ENCODE assay signal across 32 cellular contexts in genomic region chr18:11357678-11358077, GRCh38.
"Had no signal": no experiment of that assay in that cellular context is flagged by ENCODE, and none has a peak within 500 bp of the region (broad histone marks: within the 10 kb centered on the region; RNA-seq: fewer than 3 reads in every experiment).

No MANE protein-coding gene starts in this region.

- H3K9me3 ChIP-seq: adrenal gland, ascending aorta, body of pancreas, breast epithelium had no signal

- DNase-seq: activated effector memory CD4-positive, alpha-beta T cell treated with anti-CD3 and anti-CD28 coated beads, Interleukin-2, amount 50 U/mL, for 16 hours; activated effector memory CD4-positive, alpha-beta T cell treated with Interleukin-2 at 50 U/mL for 16 hours; activated gamma-delta T cell; activated gamma-delta T cell treated with Interleukin-2 at 50 U/mL for 16 hours; activated naive CD4-positive, alpha-beta T cell; activated naive CD4-positive, alpha-beta T cell treated with anti-CD3 and anti-CD28 coated beads for 36 hours; activated naive CD4-positive, alpha-beta T cell treated with anti-CD3 and anti-CD28 coated beads, Interleukin-2, amount 10 ng/mL, durations not matched to agents 7 days and 5 days; activated naive CD4-positive, alpha-beta T cell treated with anti-CD3 and anti-CD28 coated beads, Interleukin-2, amount 50 U/mL, for 16 hours; activated naive CD4-positive, alpha-beta T cell treated with Interleukin-2 at 50 U/mL for 16 hours; activated naive CD8-positive, alpha-beta T cell treated with anti-CD3 and anti-CD28 coated beads for 36 hours; activated naive CD8-positive, alpha-beta T cell treated with anti-CD3 and anti-CD28 coated beads, Interleukin-2, amount 10 ng/mL, durations not matched to agents 7 days and 5 days; activated naive CD8-positive, alpha-beta T cell treated with anti-CD3 and anti-CD28 coated beads, Interleukin-2, amount 50 U/mL, for 24 hours; activated T-cell treated with anti-CD3 and anti-CD28 coated beads, Interleukin-2, amount 50 U/mL, for 1 hour; activated T-cell treated with anti-CD3 and anti-CD28 coated beads, Interleukin-2, amount 50 U/mL, for 24 hours; activated T-cell treated with anti-CD3 and anti-CD28 coated beads, Interleukin-2, amount 50 U/mL, for 4 hours; activated T-cell treated with anti-CD3 and anti-CD28 coated beads, Interleukin-2, amount 50 U/mL, for 48 hours; activated T-cell treated with anti-CD3 and anti-CD28 coated beads, Interleukin-2, amount 50 U/mL, for 72 hours; adrenal gland; amniotic stem cell; amygdala; anterior cingulate cortex; aorta; body of pancreas; brain microvascular endothelial cell; caudate nucleus; central memory CD4-positive, alpha-beta T cell; cerebellar nuclear complex had no signal

- ATAC-seq: activated naive CD4-positive, alpha-beta T cell treated with anti-CD3 and anti-CD28 coated beads, Interleukin-2, amount 50 U/mL, for 72 hours; activated naive CD8-positive, alpha-beta T cell treated with anti-CD3 and anti-CD28 coated beads, Interleukin-2, amount 50 U/mL, for 24 hours; activated T-cell treated with anti-CD3 and anti-CD28 coated beads, Interleukin-2, amount 50 U/mL, for 4 hours; activated T-cell treated with anti-CD3 and anti-CD28 coated beads, Interleukin-2, amount 50 U/mL, for 72 hours; activated T-helper 17 cell treated with anti-CD3 and anti-CD28 coated beads, Interleukin-2, amount 50 U/mL, for 72 hours; body of pancreas had no signal

- H3K4me1 ChIP-seq: adrenal gland, ascending aorta, body of pancreas, breast epithelium had no signal

- H3K27me3 ChIP-seq: adrenal gland, ascending aorta, body of pancreas, brain microvascular endothelial cell, breast epithelium, cardiac muscle cell had no signal

- H3K4me3 ChIP-seq: adrenal gland, ascending aorta, body of pancreas, breast epithelium, cardiac muscle cell had no signal

- H3K27ac ChIP-seq: adrenal gland, ascending aorta, body of pancreas, brain microvascular endothelial cell, breast epithelium, cardiac muscle cell had no signal

- H3K36me3 ChIP-seq: adrenal gland, ascending aorta, brain microvascular endothelial cell, breast epithelium, cardiac muscle cell had no signal
